In the genomic region with DNA sequence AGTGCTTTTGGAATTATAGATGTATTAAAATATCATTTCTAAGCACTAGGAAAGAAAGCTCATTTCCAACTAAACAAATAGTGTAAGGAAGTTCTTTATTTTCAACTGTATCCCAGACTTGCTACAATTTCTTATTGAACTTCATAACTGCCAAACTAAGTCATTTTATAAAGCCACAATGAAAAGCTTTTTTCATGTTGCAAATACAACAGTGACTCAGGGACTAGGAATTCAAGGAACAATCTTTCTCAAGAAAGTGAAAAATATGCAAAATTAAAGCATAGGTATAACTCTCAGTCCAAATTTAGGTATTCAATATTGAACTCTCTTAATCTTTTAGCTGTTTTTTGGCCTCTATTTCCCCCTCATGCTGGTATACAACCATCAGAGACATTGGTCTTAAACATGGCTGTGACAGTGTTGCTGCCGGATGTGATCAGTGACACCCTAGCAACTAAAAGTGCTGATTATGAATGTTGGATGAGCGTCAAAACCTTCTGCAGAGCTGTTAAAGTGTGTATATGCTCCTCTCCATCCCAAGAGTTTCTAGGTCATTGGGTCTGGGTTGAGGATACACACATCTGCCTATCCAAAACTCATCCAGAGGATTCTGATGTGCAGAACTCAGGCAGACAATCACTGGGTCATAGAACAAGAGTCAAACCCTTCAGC, we compare ENCODE assay signal across 25 cellular contexts.
A peak's percentile ranks its signal among the peaks of the same experiment; 100 is the strongest.
DNase-seq lines count a peak whose midpoint lies in the region; ATAC-seq, FAIRE-seq and TF ChIP-seq lines count a peak whose summit lies in the region.
"Had no signal": no experiment of that assay in that cellular context is flagged by ENCODE, and none has a peak within 500 bp of the region (broad histone marks: within the 10 kb centered on the region; RNA-seq: fewer than 3 reads in every experiment).

No MANE protein-coding gene starts in this region.

- H3K27ac ChIP-seq in foreskin keratinocyte: no peak overlapping the region
- H3K27ac ChIP-seq: ascending aorta, C4-2B, pancreas, SJSA1, tibial nerve had no signal

- no peak overlapping the region for H3K4me3 ChIP-seq in astrocyte of the cerebellum (ENCODE audit: low read depth, low read length)
- H3K4me3 ChIP-seq: ascending aorta, HAP-1, K562, pancreas, SJSA1, tibial nerve had no signal

- in situ Hi-C loops in astrocyte of the cerebellum (cut with HindIII; ENCODE audit: low sequenced_read_pairs) (no loop called here), KBM-7 (cut with MboI; ENCODE audit: low pct_unique_long_range_greater_than_20kb, low sequenced_read_pairs) (no loop called here)

- no peak for TF ChIP-seq POLR2A in H54 (IDR thresholded peaks at IDR 0.05; ENCODE audit: low read depth, low read length)

- H3K27me3 ChIP-seq in foreskin keratinocyte: no peaks in the 10 kb centered on the region
- H3K27me3 ChIP-seq: ascending aorta, pancreas, SJSA1, tibial nerve had no signal

- FAIRE-seq in H54 (lab: Jason Lieb, UNC): peak; percentile 77
- FAIRE-seq: K562, pancreas had no signal

- peaks cover 13% of the 10 kb centered on the region for H3K4me1 ChIP-seq in foreskin keratinocyte
- H3K4me1 ChIP-seq: HAP-1, pancreas, SJSA1 had no signal

- ATAC-seq in foreskin keratinocyte: peak; percentile 59
- ATAC-seq: activated CD4-positive, CD25-positive, alpha-beta regulatory T cell treated with anti-CD3 and anti-CD28 coated beads, Interleukin-2, amount 50 U/mL, for 24 hours; K562; pancreas had no signal

- no peak for TF ChIP-seq CTCF in astrocyte of the cerebellum (IDR thresholded peaks at IDR 0.05; ENCODE audit: low read depth, low read length, missing control alignments)
- no peak for TF ChIP-seq CTCF in foreskin keratinocyte (conservative IDR thresholded peaks at IDR 0.05)

- DNase-seq in H54 (ENCODE audit: insufficient read length, low spot score) (no peak), astrocyte of the cerebellum (ENCODE audit: low read depth) (peak; percentile 28), foreskin keratinocyte (peak in 1 of 2 donors; percentile 48), stromal cell of bone marrow (ENCODE audit: low read depth) (peak; percentile 11), foreskin melanocyte (no peak), KBM-7 (no peak)
- no peak for DNase-seq in activated CD4-positive, alpha-beta T cell treated with anti-CD3 and anti-CD28 coated beads, Interleukin-2, amount 50 U/mL, for 4 hours
- DNase-seq: activated CD8-positive, alpha-beta memory T cell treated with anti-CD3 and anti-CD28 coated beads, Interleukin-2, amount 50 U/mL, for 48 hours; activated gamma-delta T cell; cortex of kidney; DMS 273 treated with DMSO at 0.1 percent for 48 hours; erythroblast; NCI-H1092; NCI-H2081 treated with DMSO at 0.1 percent for 48 hours; NCI-H526; OCI-M1; pancreas; T-helper 9 cell had no signal

Comparison
In these comparisons a context has a peak if more than half of its experiments do, and no peak if none do; other contexts are left out.
1. DNase-seq: peak in astrocyte of the cerebellum (single experiment) and stromal cell of bone marrow (single experiment); none in H54 (single experiment), foreskin melanocyte (single experiment), activated CD4-positive, alpha-beta T cell treated with anti-CD3 and anti-CD28 coated beads, Interleukin-2, amount 50 U/mL, for 4 hours (0 of 2) and KBM-7 (single experiment).